Comparison of ENCODE assay signal across 8 cellular contexts in the genomic region with DNA sequence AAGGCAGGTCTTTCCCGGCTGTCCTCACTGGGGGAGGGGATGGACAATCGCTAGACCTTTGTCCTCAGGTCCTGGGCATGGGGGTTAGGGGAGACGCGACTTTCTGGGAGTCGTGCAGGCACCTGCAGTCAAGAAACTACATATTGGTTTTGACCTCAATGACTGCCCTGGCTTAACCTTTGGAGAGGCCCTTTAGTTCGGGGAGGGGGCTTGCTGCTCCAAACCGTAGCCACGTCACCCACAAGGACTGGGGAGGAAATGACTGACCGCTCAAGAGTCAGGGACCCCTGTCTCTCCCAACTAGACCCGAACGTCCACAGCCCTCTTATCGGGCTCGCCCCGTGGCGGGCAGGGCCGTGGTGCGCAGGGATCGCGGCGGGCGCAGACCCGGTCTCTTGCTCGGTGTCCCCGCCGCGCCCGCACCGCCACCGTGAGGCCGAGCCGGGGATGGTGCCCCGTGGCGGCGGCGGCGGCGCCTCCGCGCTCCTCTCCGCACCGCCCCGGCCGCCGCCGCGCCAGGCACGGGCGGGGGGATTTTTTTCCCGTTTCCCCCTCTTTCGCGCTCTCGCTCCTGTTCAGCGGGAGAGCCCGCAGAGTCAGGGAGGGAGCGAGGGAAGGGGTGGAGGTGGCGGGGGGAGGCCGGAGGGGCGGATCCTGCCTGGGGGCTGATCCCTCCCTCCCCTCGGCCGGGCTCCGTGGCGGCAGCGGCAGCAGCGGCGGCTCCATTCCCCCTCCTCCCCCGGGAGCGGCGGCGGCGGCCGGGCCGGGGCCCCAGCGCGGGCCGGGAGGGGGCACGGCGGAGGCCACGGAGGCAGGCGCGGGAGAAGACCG. TPM values are rescaled to one million over a fixed set of nuclear protein-coding genes. Genes with fewer than 3 reads are reported as not detected.
A peak's percentile ranks its signal among the peaks of the same experiment; 100 is the strongest.
DNase-seq lines count a peak whose midpoint lies in the region; ATAC-seq and TF ChIP-seq lines count a peak whose summit lies in the region.

BRPF3 (plus strand) TSS at position 696 of the 831 bp plus-strand sequence. CDS start 3,579 bp downstream, outside the sequence.

- CTCF ChIA-PET in Calu3 (lab: Charles Lee) = no interaction called here

- TF ChIP-seq CTCF in Calu3 (IDR thresholded peaks at IDR 0.05; ENCODE audit: unreplicated experiment) (peak; percentile 65), natural killer cell (IDR thresholded peaks at IDR 0.05) (peak; percentile 58)

- H3K27me3 Mint-ChIP-seq in Calu3 (ENCODE audit: unreplicated experiment) = no peaks in the 10 kb centered on the region
- H3K27me3 Mint-ChIP-seq in activated T-helper 17 cell treated with anti-CD3 and anti-CD28 coated beads, Interleukin-2, amount 50 U/mL, for 72 hours = no peaks in the 10 kb centered on the region
- no peaks in the 10 kb centered on the region for H3K27me3 Mint-ChIP-seq in natural killer cell (ENCODE audit: low read depth in 2 of 2)
- no peaks in the 10 kb centered on the region for H3K27me3 Mint-ChIP-seq in stimulated activated naive B cell treated with anti-CD40 and anti-IgM and Interleukin-4, amounts not matched to agents 10 μg/mL and 1 μg/mL and 100 μg/mL, for 72 hours

- peaks cover 15% of the 10 kb centered on the region for H3K4me1 Mint-ChIP-seq in Calu3 (ENCODE audit: low read depth, unreplicated experiment)
- peaks cover 21% of the 10 kb centered on the region for H3K4me1 Mint-ChIP-seq in activated T-helper 17 cell treated with anti-CD3 and anti-CD28 coated beads, Interleukin-2, amount 50 U/mL, for 72 hours
- peaks cover 29 to 30% of the 10 kb centered on the region in 2 donors for H3K4me1 Mint-ChIP-seq in natural killer cell
- peaks cover 15 to 29% of the 10 kb centered on the region in 2 donors for H3K4me1 Mint-ChIP-seq in stimulated activated naive B cell treated with anti-CD40 and anti-IgM and Interleukin-4, amounts not matched to agents 10 μg/mL and 1 μg/mL and 100 μg/mL, for 72 hours

- BruUV-seq in Calu3 (replicated peaks; lab: Mats Ljungman, UMichigan) = no TSS peak

- DNase-seq in Calu3 (peak; percentile 90), KG1 (lab: John Stamatoyannopoulos, UW) (peak; percentile 61), RKO (ENCODE audit: low spot score) (peak; percentile 70), fibroblast of peridontal ligament (ENCODE audit: extremely low read depth) (peak; percentile 56), natural killer cell (peak; percentile 78)
- DNase-seq in stimulated activated naive B cell treated with anti-CD40 and anti-IgM and Interleukin-4, amounts not matched to agents 10 μg/mL and 1 μg/mL and 100 μg/mL, for 72 hours = peak; percentile 68

- peak; percentile 67 for ATAC-seq in GM21526 (IDR thresholded peaks at IDR 0.05; ENCODE audit: low FRiP score, unreplicated experiment)
- ATAC-seq in activated T-helper 17 cell treated with anti-CD3 and anti-CD28 coated beads, Interleukin-2, amount 50 U/mL, for 72 hours (replicated peaks) = peak; percentile 65
- peak; percentile 59 to 75 (median 66) for ATAC-seq in natural killer cell
- ATAC-seq in stimulated activated naive B cell treated with anti-CD40 and anti-IgM and Interleukin-4, amounts not matched to agents 10 μg/mL and 1 μg/mL and 100 μg/mL, for 72 hours (replicated peaks) = peak; percentile 71 to 72

- intact Hi-C loops in Calu3 (cut with micrococcal nuclease; ENCODE audit: unreplicated experiment) = loop anchor here (2.0 to 5.0 kb wide), 3 partner anchors 65 to 169 kb away; partner anchors contain the start of genes MAPK13 and MAPK14
- intact Hi-C loops in natural killer cell (cut with micrococcal nuclease) = loop anchor here (1.0 to 2.0 kb wide), 2 partner anchors 73 to 97 kb away; no protein-coding TSS in a partner anchor

- H3K36me3 Mint-ChIP-seq in Calu3 (ENCODE audit: insufficient read depth, unreplicated experiment) (peaks cover 28% of the 10 kb centered on the region), natural killer cell (no peaks in the 10 kb centered on the region)
- H3K36me3 Mint-ChIP-seq in activated T-helper 17 cell treated with anti-CD3 and anti-CD28 coated beads, Interleukin-2, amount 50 U/mL, for 72 hours (ENCODE audit: low read depth) = peaks cover 17% of the 10 kb centered on the region
- H3K36me3 Mint-ChIP-seq in stimulated activated naive B cell treated with anti-CD40 and anti-IgM and Interleukin-4, amounts not matched to agents 10 μg/mL and 1 μg/mL and 100 μg/mL, for 72 hours = peaks cover 15 to 17% of the 10 kb centered on the region in 2 donors

- H3K4me3 Mint-ChIP-seq in Calu3 (ENCODE audit: low read depth, unreplicated experiment) = peak within 1 kb of the TSS; percentile 70
- peak within 1 kb of the TSS; percentile 90 for H3K4me3 Mint-ChIP-seq in activated T-helper 17 cell treated with anti-CD3 and anti-CD28 coated beads, Interleukin-2, amount 50 U/mL, for 72 hours
- H3K4me3 Mint-ChIP-seq in natural killer cell = peak within 1 kb of the TSS; percentile 90
- H3K4me3 Mint-ChIP-seq in stimulated activated naive B cell treated with anti-CD40 and anti-IgM and Interleukin-4, amounts not matched to agents 10 μg/mL and 1 μg/mL and 100 μg/mL, for 72 hours = peak within 1 kb of the TSS; percentile 92 to 98

- no peaks in the 10 kb centered on the region for H3K9me3 Mint-ChIP-seq in Calu3 (ENCODE audit: low read depth, unreplicated experiment)
- no peaks in the 10 kb centered on the region for H3K9me3 Mint-ChIP-seq in activated T-helper 17 cell treated with anti-CD3 and anti-CD28 coated beads, Interleukin-2, amount 50 U/mL, for 72 hours
- H3K9me3 Mint-ChIP-seq in natural killer cell = no peaks in the 10 kb centered on the region
- peaks cover 2 to 4% of the 10 kb centered on the region in 2 donors for H3K9me3 Mint-ChIP-seq in stimulated activated naive B cell treated with anti-CD40 and anti-IgM and Interleukin-4, amounts not matched to agents 10 μg/mL and 1 μg/mL and 100 μg/mL, for 72 hours

- H3K27ac Mint-ChIP-seq in Calu3 (ENCODE audit: unreplicated experiment) (peak within 1 kb of the TSS; percentile 57), natural killer cell (peak within 1 kb of the TSS; percentile 86 to 91)
- H3K27ac Mint-ChIP-seq in activated T-helper 17 cell treated with anti-CD3 and anti-CD28 coated beads, Interleukin-2, amount 50 U/mL, for 72 hours = peak within 1 kb of the TSS; percentile 85
- peak within 1 kb of the TSS; percentile 95 for H3K27ac Mint-ChIP-seq in stimulated activated naive B cell treated with anti-CD40 and anti-IgM and Interleukin-4, amounts not matched to agents 10 μg/mL and 1 μg/mL and 100 μg/mL, for 72 hours

RNA-seq across cellular contexts. Expression of gene BRPF3, which starts in this region (rescaled TPM):
- total RNA-seq in Calu3 (2022) (49.1 and 49.7 TPM in 2 replicates), natural killer cell (10 to 100 TPM; 46.0 to 58.5 (median 57.4) TPM)
- 10 to 100 TPM; 17.7 to 21.8 TPM for total RNA-seq in activated T-helper 17 cell treated with anti-CD3 and anti-CD28 coated beads, Interleukin-2, amount 50 U/mL, for 72 hours

Comparison
In these comparisons a context has a peak if more than half of its experiments do, and no peak if none do; other contexts are left out.
1. Peak in every context shown above with its lines: DNase-seq and ATAC-seq.